Comparison of ENCODE assay signal across 21 cellular contexts in genomic region chr10:65907199-65907712, GRCh38.
"Had no signal": no experiment of that assay in that cellular context is flagged by ENCODE, and none has a peak within 500 bp of the region (broad histone marks: within the 10 kb centered on the region; RNA-seq: fewer than 3 reads in every experiment).

No MANE protein-coding gene starts in this region.

- H3K4me1 ChIP-seq: pancreas, sigmoid colon, thyroid gland, vagina had no signal

- ATAC-seq: left lobe of liver; natural killer cell; pancreas; stimulated activated effector memory CD8-positive, alpha-beta T cell treated with anti-CD3 and anti-CD28 coated beads, Interleukin-12 subunit alpha, Interleukin-12 subunit beta, amount 100 ng/mL, for 72 hours had no signal

- H3K36me3 ChIP-seq: esophagus muscularis mucosa, pancreas, right atrium auricular region, sigmoid colon, stomach, thyroid gland, vagina had no signal

- H3K27me3 ChIP-seq: esophagus muscularis mucosa, pancreas, right atrium auricular region, sigmoid colon, stomach, thyroid gland, vagina had no signal

- H3K9me3 ChIP-seq: esophagus muscularis mucosa, pancreas, right atrium auricular region, sigmoid colon, stomach, thyroid gland, vagina had no signal

- H3K27ac ChIP-seq: coronary artery, esophagus muscularis mucosa, pancreas, right atrium auricular region, sigmoid colon, stomach, thyroid gland, vagina had no signal

- DNase-seq: dermis blood vessel endothelial cell; effector memory CD4-positive, alpha-beta T cell; foreskin melanocyte; glutamatergic neuron; kidney; natural killer cell; pancreas; sigmoid colon; stimulated activated CD4-positive, alpha-beta T cell treated with anti-CD3 and anti-CD28 coated beads, Interleukin-2, amount 100 ng/mL, for 24 hours; stimulated activated CD4-positive, alpha-beta T cell treated with anti-CD3 and anti-CD28 coated beads, Interleukin-4, amount 100 ng/mL, for 24 hours; stimulated activated naive CD4-positive, alpha-beta T cell treated with Interleukin-2 at 50 U/mL for 16 hours; stomach; thyroid gland; trophoblast cell had no signal

- H3K4me3 ChIP-seq: coronary artery, esophagus muscularis mucosa, lung, pancreas, right atrium auricular region, sigmoid colon, stomach, thyroid gland, vagina had no signal
